ENCODE assay signal across 1 cellular context in genomic region chr9:120919639-120920494, GRCh38.
TF ChIP-seq lines count a peak whose summit lies in the region.

No MANE protein-coding gene starts in this region.

TF ChIP-seq in GM12878, 131 proteins besides CTCF, POLR2A, EP300 and RAD21:
- TF ChIP-seq ESRRA (IDR thresholded peaks at IDR 0.05; ENCODE audit: low read length) (no peak), POLR2AphosphoS2 (IDR thresholded peaks at IDR 0.05; ENCODE audit: low read depth, low read length) (0 out of 2 replicates have a peak, but pooled peaks have one; percentile 13), NFIC (IDR thresholded peaks at IDR 0.05; ENCODE audit: low read depth, low read length) (no peak), CREB1 (IDR thresholded peaks at IDR 0.05; ENCODE audit: low read depth) (no peak), RB1 (IDR thresholded peaks at IDR 0.05; ENCODE audit: borderline replicate concordance) (no peak), PRDM15 (CRISPR knock-in tag; IDR thresholded peaks at IDR 0.05) (no peak), LARP7 (IDR thresholded peaks at IDR 0.05) (no peak), MYC (IDR thresholded peaks at IDR 0.05; ENCODE audit: insufficient read depth, insufficient read length, insufficient replicate concordance, low read length, severe bottlenecking) (no peak), ZBED1 (IDR thresholded peaks at IDR 0.05; ENCODE audit: borderline replicate concordance) (0 out of 2 replicates have a peak, but pooled peaks have one; percentile 26), STAT1 (conservative IDR thresholded peaks at IDR 0.05) (no peak), KAT2A (conservative IDR thresholded peaks at IDR 0.05; ENCODE audit: control insufficient read depth, low read depth, low read length) (no peak), ZNF384 (IDR thresholded peaks at IDR 0.05; ENCODE audit: borderline replicate concordance, low read depth, low read length) (no peak), MTA3 (IDR thresholded peaks at IDR 0.05; ENCODE audit: borderline replicate concordance, low read length) (no peak), BRCA1 (IDR thresholded peaks at IDR 0.05; ENCODE audit: low read depth, low read length) (no peak), BCLAF1 (IDR thresholded peaks at IDR 0.05) (no peak), SPI1 (IDR thresholded peaks at IDR 0.05; ENCODE audit: borderline replicate concordance, insufficient read depth, low read depth, low read length) (no peak), ZNF207 (IDR thresholded peaks at IDR 0.05; ENCODE audit: borderline replicate concordance) (no peak), POLR2AphosphoS5 (IDR thresholded peaks at IDR 0.05; ENCODE audit: low read length) (peak; percentile 28; the same call in 1 of the 2 replicates), SMARCA5 (IDR thresholded peaks at IDR 0.05) (peak; percentile 56; the same call in 1 of the 2 replicates), EED (IDR thresholded peaks at IDR 0.05; ENCODE audit: low read depth) (no peak)
- TF ChIP-seq, protein P1, sequence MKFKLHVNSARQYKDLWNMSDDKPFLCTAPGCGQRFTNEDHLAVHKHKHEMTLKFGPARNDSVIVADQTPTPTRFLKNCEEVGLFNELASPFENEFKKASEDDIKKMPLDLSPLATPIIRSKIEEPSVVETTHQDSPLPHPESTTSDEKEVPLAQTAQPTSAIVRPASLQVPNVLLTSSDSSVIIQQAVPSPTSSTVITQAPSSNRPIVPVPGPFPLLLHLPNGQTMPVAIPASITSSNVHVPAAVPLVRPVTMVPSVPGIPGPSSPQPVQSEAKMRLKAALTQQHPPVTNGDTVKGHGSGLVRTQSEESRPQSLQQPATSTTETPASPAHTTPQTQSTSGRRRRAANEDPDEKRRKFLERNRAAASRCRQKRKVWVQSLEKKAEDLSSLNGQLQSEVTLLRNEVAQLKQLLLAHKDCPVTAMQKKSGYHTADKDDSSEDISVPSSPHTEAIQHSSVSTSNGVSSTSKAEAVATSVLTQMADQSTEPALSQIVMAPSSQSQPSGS (IDR thresholded peaks at IDR 0.05; ENCODE audit: low read length) = no peak
